Comparison of ENCODE assay signal across 9 cellular contexts in genomic region chr20:37007898-37008649, GRCh38. TPM values are rescaled to one million over a fixed set of nuclear protein-coding genes. Genes with fewer than 3 reads are reported as not detected.
DNase-seq lines count a peak whose midpoint lies in the region; ATAC-seq, FAIRE-seq and TF ChIP-seq lines count a peak whose summit lies in the region.
"Had no signal": no experiment of that assay in that cellular context is flagged by ENCODE, and none has a peak within 500 bp of the region (broad histone marks: within the 10 kb centered on the region; RNA-seq: fewer than 3 reads in every experiment).

No MANE protein-coding gene starts in this region.

- no peaks in the 10 kb centered on the region for H3K27me3 ChIP-seq in endothelial cell of umbilical vein (ENCODE audit: control insufficient read depth in 2 of 2, insufficient read depth in 2 of 2, low read length in 2 of 2)

- no peak overlapping the region for H3K4me3 ChIP-seq in endothelial cell of umbilical vein (replicated peaks in 1 of 3; ENCODE audit: insufficient read depth in 1 of 3, low read depth in 1 of 3, low read length in 3 of 3)

- dilution Hi-C loops in endothelial cell of umbilical vein (cut with MboI; ENCODE audit: extremely low pct_ligation_motif_present, low sequenced_read_pairs), result no loop called here

- no peak for FAIRE-seq in endothelial cell of umbilical vein (lab: Jason Lieb, UNC)

- peaks cover 35% of the 10 kb centered on the region for H3K4me1 Mint-ChIP-seq in activated naive CD4-positive, alpha-beta T cell treated with anti-CD3 and anti-CD28 coated beads, Interleukin-2, amount 50 U/mL, for 24 hours
- H3K4me1 Mint-ChIP-seq in activated naive CD4-positive, alpha-beta T cell treated with anti-CD3 and anti-CD28 coated beads for 36 hours (ENCODE audit: low read depth), result peaks cover 17% of the 10 kb centered on the region
- no peaks in the 10 kb centered on the region for H3K4me1 Mint-ChIP-seq in WTC11

- intact Hi-C loops in activated naive CD4-positive, alpha-beta T cell treated with anti-CD3 and anti-CD28 coated beads for 36 hours (cut with micrococcal nuclease), result loop anchor here (5.0 kb wide), 1 partner anchor 184 kb away; no protein-coding TSS in a partner anchor
- intact Hi-C loops in endothelial cell of umbilical vein (cut with micrococcal nuclease) (no loop called here), sciatic nerve (cut with DNase I) (no loop called here)

- H3K27ac Mint-ChIP-seq in activated naive CD4-positive, alpha-beta T cell treated with anti-CD3 and anti-CD28 coated beads, Interleukin-2, amount 50 U/mL, for 24 hours, result peak overlapping the region; percentile 89
- H3K27ac Mint-ChIP-seq in activated naive CD4-positive, alpha-beta T cell treated with anti-CD3 and anti-CD28 coated beads for 36 hours, result no peak overlapping the region
- no peak overlapping the region for H3K27ac Mint-ChIP-seq in WTC11

- H3K9me3 ChIP-seq in endothelial cell of umbilical vein (replicated peaks; ENCODE audit: control insufficient read depth, insufficient read depth, low read length), result no peaks in the 10 kb centered on the region

- no peak overlapping the region for H3K27ac ChIP-seq in endothelial cell of umbilical vein (ENCODE audit: insufficient read depth, low read depth, low read length)
- H3K27ac ChIP-seq: epithelial cell of prostate had no signal

- H3K4me2 ChIP-seq in endothelial cell of umbilical vein (ENCODE audit: insufficient read depth, low read length), result no peak overlapping the region

- H3K36me3 Mint-ChIP-seq in activated naive CD4-positive, alpha-beta T cell treated with anti-CD3 and anti-CD28 coated beads, Interleukin-2, amount 50 U/mL, for 24 hours, result peaks cover 12% of the 10 kb centered on the region
- peaks cover 32% of the 10 kb centered on the region for H3K36me3 Mint-ChIP-seq in activated naive CD4-positive, alpha-beta T cell treated with anti-CD3 and anti-CD28 coated beads for 36 hours (ENCODE audit: low read depth)
- peaks cover 28% of the 10 kb centered on the region for H3K36me3 Mint-ChIP-seq in WTC11

- H3K27me3 Mint-ChIP-seq in activated naive CD4-positive, alpha-beta T cell treated with anti-CD3 and anti-CD28 coated beads, Interleukin-2, amount 50 U/mL, for 24 hours, result no peaks in the 10 kb centered on the region
- H3K27me3 Mint-ChIP-seq in activated naive CD4-positive, alpha-beta T cell treated with anti-CD3 and anti-CD28 coated beads for 36 hours (ENCODE audit: low read depth), result no peaks in the 10 kb centered on the region
- no peaks in the 10 kb centered on the region for H3K27me3 Mint-ChIP-seq in WTC11 (ENCODE audit: low read depth)

- no peaks in the 10 kb centered on the region for H3K9me3 Mint-ChIP-seq in activated naive CD4-positive, alpha-beta T cell treated with anti-CD3 and anti-CD28 coated beads, Interleukin-2, amount 50 U/mL, for 24 hours
- no peaks in the 10 kb centered on the region for H3K9me3 Mint-ChIP-seq in activated naive CD4-positive, alpha-beta T cell treated with anti-CD3 and anti-CD28 coated beads for 36 hours
- peaks cover 11% of the 10 kb centered on the region for H3K9me3 Mint-ChIP-seq in WTC11

- DNase-seq in activated naive CD4-positive, alpha-beta T cell treated with anti-CD3 and anti-CD28 coated beads for 36 hours, result no peak
- peak; percentile 56 for DNase-seq in OCI-M1 (lab: John Stamatoyannopoulos, UW)
- DNase-seq in endothelial cell of umbilical vein (ENCODE audit: low read depth, low spot score), result peak; percentile 42
- no peak for DNase-seq in sciatic nerve (ENCODE audit: low spot score)
- no peak for DNase-seq in WTC11 (ENCODE audit: low spot score)

- no peaks in the 10 kb centered on the region for H3K9me1 ChIP-seq in endothelial cell of umbilical vein (replicated peaks; ENCODE audit: control insufficient read depth, extremely low read depth, insufficient read depth, low read length)

- H4K20me1 ChIP-seq in endothelial cell of umbilical vein (replicated peaks; ENCODE audit: control insufficient read depth, extremely low read depth, insufficient read depth, low read length), result no peaks in the 10 kb centered on the region

- H3K36me3 ChIP-seq in endothelial cell of umbilical vein (ENCODE audit: control insufficient read depth in 2 of 2, extremely low read depth in 1 of 2, insufficient read depth in 2 of 2, low read length in 2 of 2), result no peaks in the 10 kb centered on the region

- ATAC-seq in sciatic nerve, result peak; percentile 67
- ATAC-seq in WTC11, result no peak
- no peak for ATAC-seq in GM21528 (IDR thresholded peaks at IDR 0.05; ENCODE audit: low FRiP score, unreplicated experiment)
- no peak for ATAC-seq in HG02973 (IDR thresholded peaks at IDR 0.05; ENCODE audit: unreplicated experiment)

- TF ChIP-seq CTCF in endothelial cell of umbilical vein (IDR thresholded peaks at IDR 0.05; ENCODE audit: extremely low read depth in 1 of 2, insufficient read depth in 1 of 2, low read depth in 1 of 2, low read length in 2 of 2) (peak in 1 of 2 donors; percentile 10), WTC11 (IDR thresholded peaks at IDR 0.05) (no peak)

- H3K4me1 ChIP-seq in endothelial cell of umbilical vein (ENCODE audit: control insufficient read depth, extremely low read depth, insufficient read depth, low read length), result no peaks in the 10 kb centered on the region

- POLR2A ChIA-PET in endothelial cell of umbilical vein (lab: Charles Lee) (no interaction called here), WTC11 (lab: Charles Lee) (no interaction called here)

- CTCF ChIA-PET in activated naive CD4-positive, alpha-beta T cell treated with anti-CD3 and anti-CD28 coated beads for 36 hours (lab: Charles Lee), result interaction anchor here (0.6 to 1.9 kb wide), 9 partner anchors 9 to 228 kb away, joined by 3 to 7 read pairs (median 4); partner anchors contain the start of gene RBL1
- CTCF ChIA-PET in endothelial cell of umbilical vein (lab: Charles Lee), result interaction anchor here (0.8 to 2.5 kb wide), 10 partner anchors 16 to 188 kb away, joined by 3 to 22 read pairs (median 4); partner anchors contain the start of genes MROH8, RBL1 and RPN2
- CTCF ChIA-PET in WTC11 (lab: Charles Lee), result interaction anchor here (0.6 to 0.9 kb wide), 2 partner anchors 9 to 29 kb away, joined by 3 read pairs; no protein-coding TSS in a partner anchor

- no peak for TF ChIP-seq POLR2A in endothelial cell of umbilical vein (IDR thresholded peaks at IDR 0.05; ENCODE audit: low read depth, low read length)

- no peak overlapping the region for H2AFZ ChIP-seq in endothelial cell of umbilical vein (ENCODE audit: low read depth, low read length)

- no peak overlapping the region for H3K9ac ChIP-seq in endothelial cell of umbilical vein (replicated peaks; ENCODE audit: extremely low read depth, insufficient read depth, low read length)

- BruUV-seq in endothelial cell of umbilical vein (replicated peaks; lab: Mats Ljungman, UMichigan), result no TSS peak

- H3K4me3 Mint-ChIP-seq in activated naive CD4-positive, alpha-beta T cell treated with anti-CD3 and anti-CD28 coated beads, Interleukin-2, amount 50 U/mL, for 24 hours, result no peak overlapping the region
- no peak overlapping the region for H3K4me3 Mint-ChIP-seq in activated naive CD4-positive, alpha-beta T cell treated with anti-CD3 and anti-CD28 coated beads for 36 hours
- no peak overlapping the region for H3K4me3 Mint-ChIP-seq in WTC11

- H3K79me2 ChIP-seq in endothelial cell of umbilical vein (ENCODE audit: control insufficient read depth, insufficient read depth, low read length), result no peaks in the 10 kb centered on the region

TF ChIP-seq in endothelial cell of umbilical vein, 7 proteins besides CTCF, POLR2A, EP300 and RAD21:
- TF ChIP-seq GATA2 (IDR thresholded peaks at IDR 0.05; ENCODE audit: insufficient read depth, insufficient read length, low read depth, low read length), result no peak

TF ChIP-seq in WTC11, 78 proteins besides CTCF, POLR2A, EP300 and RAD21 (continues in another document):
- no peak for TF ChIP-seq CREM (CRISPR knock-in tag; IDR thresholded peaks at IDR 0.05)
- TF ChIP-seq PREB (CRISPR knock-in tag; IDR thresholded peaks at IDR 0.05; ENCODE audit: borderline replicate concordance), result no peak
- no peak for TF ChIP-seq ZNF317 (CRISPR knock-in tag; IDR thresholded peaks at IDR 0.05; ENCODE audit: borderline replicate concordance, low read depth)
- TF ChIP-seq E2F5 (CRISPR knock-in tag; IDR thresholded peaks at IDR 0.05), result no peak
- TF ChIP-seq SMAD3 (CRISPR knock-in tag; IDR thresholded peaks at IDR 0.05; ENCODE audit: borderline replicate concordance), result no peak

RNA-seq across cellular contexts. Expression of gene SAMHD1, which starts 56.6 kb away (rescaled TPM):
- 10 to 100 TPM; 29.9 to 33.5 TPM for total RNA-seq in activated naive CD4-positive, alpha-beta T cell treated with anti-CD3 and anti-CD28 coated beads for 36 hours
- total RNA-seq in endothelial cell of umbilical vein (27.5 and 28.3 TPM in 2 replicates), sciatic nerve (349 TPM), WTC11 (2021) (31.0 to 34.9 TPM (median 34.2 TPM) in 3 replicates)
- polyA plus RNA-seq in endothelial cell of umbilical vein, result 9.4 and 13.7 TPM in 2 replicates
- polyA plus RNA-seq in endothelial cell of umbilical vein (2011; cell fraction: cytosol; rRNA removed), result 8.6 and 9.4 TPM in 2 replicates
- 8.6 and 10.2 TPM in 2 replicates for polyA plus RNA-seq in endothelial cell of umbilical vein (2011; cell fraction: nucleus; rRNA removed)
- 18.9 and 25.2 TPM in 2 replicates for polyA plus RNA-seq in endothelial cell of umbilical vein (2012)
- polyA minus RNA-seq in endothelial cell of umbilical vein, result 31.3 and 32.2 TPM in 2 replicates
- 18.2 TPM for polyA minus RNA-seq in endothelial cell of umbilical vein (2011; cell fraction: cytosol; rRNA and poly(A)+ RNA removed)
- polyA minus RNA-seq in endothelial cell of umbilical vein (2011; cell fraction: nucleus; rRNA and poly(A)+ RNA removed), result 12.0 and 15.6 TPM in 2 replicates

Comparison
In these comparisons a context has a peak if more than half of its experiments do, and no peak if none do; other contexts are left out.
1. DNase-seq: peak in OCI-M1 (single experiment) and endothelial cell of umbilical vein (single experiment); none in activated naive CD4-positive, alpha-beta T cell treated with anti-CD3 and anti-CD28 coated beads for 36 hours (single experiment), sciatic nerve (single experiment) and WTC11 (single experiment).